Comparison of ENCODE assay signal across 30 cellular contexts in the genomic region with DNA sequence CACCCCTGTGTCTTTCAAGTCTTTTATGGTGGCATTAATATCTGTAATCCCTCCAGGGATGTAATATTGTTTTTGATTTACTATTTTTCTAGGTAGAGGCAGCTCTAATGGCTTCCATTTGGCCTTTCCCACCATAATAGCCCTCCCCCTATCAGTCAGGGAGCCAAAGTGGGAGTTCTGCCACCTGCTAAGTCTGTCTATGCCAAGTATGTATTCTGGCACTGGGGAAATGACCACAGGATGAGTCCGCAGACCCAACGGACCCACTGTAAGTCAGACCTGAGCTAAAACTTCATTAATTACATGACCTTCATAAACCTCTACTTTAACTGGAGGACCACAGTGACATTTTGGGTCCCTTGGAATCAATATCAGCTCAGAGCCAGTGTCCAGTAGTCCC.
"Had no signal": no experiment of that assay in that cellular context is flagged by ENCODE, and none has a peak within 500 bp of the region (broad histone marks: within the 10 kb centered on the region; RNA-seq: fewer than 3 reads in every experiment).

No MANE protein-coding gene starts in this region.

- H3K27ac ChIP-seq: neutrophil, pancreas, prostate gland, right atrium auricular region, right lobe of liver, sigmoid colon, skin epidermis, spleen, suprapubic skin, testis, tibial artery, transverse colon, upper lobe of right lung, uterus had no signal

- H3K36me3 ChIP-seq: neutrophil, pancreas, prostate gland, right atrium auricular region, right lobe of liver, sigmoid colon, spleen, suprapubic skin, tibial artery, transverse colon, upper lobe of right lung, uterus had no signal

- H3K4me1 ChIP-seq: pancreas, prostate gland, right atrium auricular region, right lobe of liver, sigmoid colon, spleen, suprapubic skin, testis, tibial artery, transverse colon, upper lobe of right lung, uterus had no signal

- DNase-seq: naive thymus-derived CD8-positive, alpha-beta T cell; nephron progenitor cell; nucleus accumbens; pancreas; retina; right lobe of liver; sigmoid colon; spleen; stimulated activated CD4-positive, alpha-beta T cell treated with anti-CD3 and anti-CD28 coated beads, Interleukin-12 subunit alpha, Interleukin-12 subunit beta, amount 100 ng/mL, for 4 hours; stimulated activated CD4-positive, alpha-beta T cell treated with anti-CD3 and anti-CD28 coated beads, Interleukin-1b, Interleukin-23, amount 100 ng/mL, for 48 hours; stimulated activated CD4-positive, alpha-beta T cell treated with anti-CD3 and anti-CD28 coated beads, Interleukin-4, amount 100 ng/mL, for 1 hour; stimulated activated CD4-positive, alpha-beta T cell treated with anti-CD3 and anti-CD28 coated beads, Interleukin-4, amount 100 ng/mL, for 4 hours; stimulated activated CD8-positive, alpha-beta memory T cell treated with anti-CD3 and anti-CD28 coated beads, Interleukin-4, amount 100 ng/mL, for 48 hours; stimulated activated naive CD4-positive, alpha-beta T cell; stimulated activated naive CD8-positive, alpha-beta T cell treated with anti-CD3 and anti-CD28 coated beads, Interleukin-15, amount 100 ng/mL, for 72 hours; stimulated activated naive CD8-positive, alpha-beta T cell treated with anti-CD3 and anti-CD28 coated beads, Interleukin-15, Interleukin-2, amounts not matched to agents 100 U/mL and 50 U/mL, for 24 hours; substantia nigra; testis; tibial artery; transverse colon; upper lobe of right lung; uterus had no signal

- H3K4me2 ChIP-seq: smooth muscle cell had no signal

- H3K4me3 ChIP-seq: pancreas, prostate gland, right atrium auricular region, right lobe of liver, sigmoid colon, skin epidermis, smooth muscle cell, spleen, suprapubic skin, testis, tibial artery, transverse colon, upper lobe of right lung, uterus had no signal

- H3K27me3 ChIP-seq: neutrophil, pancreas, right atrium auricular region, right lobe of liver, sigmoid colon, suprapubic skin, testis, tibial artery, transverse colon, upper lobe of right lung, uterus had no signal

- ATAC-seq: naive thymus-derived CD8-positive, alpha-beta T cell; natural killer cell treated with Interleukin-12 subunit alpha and Interleukin-12 subunit beta and Interleukin-15 and Interleukin-18, amount 100 ng/mL, for 72 hours; pancreas; right lobe of liver; stimulated activated memory B cell treated with anti-CD40 and anti-IgM and Interleukin-4, amounts not matched to agents 10 μg/mL and 1 μg/mL and 100 μg/mL, for 72 hours; stimulated activated naive CD8-positive, alpha-beta T cell treated with anti-CD3 and anti-CD28 coated beads, Interleukin-15, amount 100 ng/mL, for 72 hours; stimulated activated naive CD8-positive, alpha-beta T cell treated with anti-CD3 and anti-CD28 coated beads, Interleukin-15, Interleukin-2, amounts not matched to agents 100 U/mL and 50 U/mL, for 24 hours; upper lobe of right lung had no signal

- H3K9me3 ChIP-seq: neutrophil, pancreas, prostate gland, right lobe of liver, testis, upper lobe of right lung, uterus had no signal
